Comparison of ENCODE assay signal across 20 cellular contexts in genomic region chr7:23135765-23136164, GRCh38.
"Had no signal": no experiment of that assay in that cellular context is flagged by ENCODE, and none has a peak within 500 bp of the region (broad histone marks: within the 10 kb centered on the region; RNA-seq: fewer than 3 reads in every experiment).

No MANE protein-coding gene starts in this region.

- FAIRE-seq: endometrium, kidney had no signal

- H3K27ac ChIP-seq: gastroesophageal sphincter, neutrophil, psoas muscle, stomach, thoracic aorta, transverse colon had no signal

- H3K4me1 ChIP-seq: gastroesophageal sphincter, psoas muscle, stomach, transverse colon had no signal

- H3K4me3 Mint-ChIP-seq: immature natural killer cell; naive thymus-derived CD4-positive, alpha-beta T cell; nephron progenitor cell had no signal

- H3K4me3 ChIP-seq: gastroesophageal sphincter, psoas muscle, stomach, thoracic aorta, transverse colon had no signal

- H3K9me3 ChIP-seq: gastroesophageal sphincter, neutrophil, psoas muscle, thoracic aorta, transverse colon had no signal

- H3K36me3 ChIP-seq: neutrophil had no signal

- DNase-seq: effector memory CD4-positive, alpha-beta T cell; glutamatergic neuron; immature natural killer cell; kidney; left colon; naive thymus-derived CD4-positive, alpha-beta T cell; nephron progenitor cell; psoas muscle; retina; stimulated activated CD4-positive, alpha-beta T cell treated with anti-CD3 and anti-CD28 coated beads, Interleukin-2, amount 100 ng/mL, for 24 hours; stimulated activated naive CD4-positive, alpha-beta T cell; stomach; substantia nigra; transverse colon had no signal

- H3K27ac Mint-ChIP-seq: immature natural killer cell; naive thymus-derived CD4-positive, alpha-beta T cell; nephron progenitor cell had no signal

- H3K27me3 ChIP-seq: gastroesophageal sphincter, neutrophil, stomach, transverse colon had no signal

- ATAC-seq: esophagus mucosa; gastroesophageal sphincter; left colon; naive thymus-derived CD4-positive, alpha-beta T cell; psoas muscle; sciatic nerve had no signal

- H3K4me1 Mint-ChIP-seq: immature natural killer cell, nephron progenitor cell had no signal
